In genomic region chr2:35298493-35298892, GRCh38 we compare ENCODE assay signal across 17 cellular contexts.
DNase-seq lines count a peak whose midpoint lies in the region; ATAC-seq and TF ChIP-seq lines count a peak whose summit lies in the region.
"Had no signal": no experiment of that assay in that cellular context is flagged by ENCODE, and none has a peak within 500 bp of the region (broad histone marks: within the 10 kb centered on the region; RNA-seq: fewer than 3 reads in every experiment).

No MANE protein-coding gene starts in this region.

- no peak overlapping the region for H3K27ac Mint-ChIP-seq in activated CD8-positive, alpha-beta T cell treated with anti-CD3 and anti-CD28 coated beads for 36 hours
- H3K27ac Mint-ChIP-seq: CD8-positive, alpha-beta T cell; nephron progenitor cell; T-helper 2 cell treated with Interferon-gamma antibody and Interleukin-4, amounts not matched to agents 5 μg/mL and 100 μg/mL, for 36 hours had no signal

- intact Hi-C loops in cardiac septum (cut with DNase I) (no loop called here), Right ventricle myocardium inferior (cut with DNase I) (no loop called here), left ventricle myocardium superior (cut with micrococcal nuclease) (no loop called here)
- intact Hi-C loops in activated CD8-positive, alpha-beta T cell treated with anti-CD3 and anti-CD28 coated beads for 36 hours (cut with micrococcal nuclease), result no loop called here

- TF ChIP-seq CTCF in activated CD8-positive, alpha-beta T cell treated with anti-CD3 and anti-CD28 coated beads for 36 hours (IDR thresholded peaks at IDR 0.05), result no peak

- no peaks in the 10 kb centered on the region for H3K27me3 Mint-ChIP-seq in activated CD8-positive, alpha-beta T cell treated with anti-CD3 and anti-CD28 coated beads for 36 hours

- POLR2A ChIA-PET in activated CD8-positive, alpha-beta T cell treated with anti-CD3 and anti-CD28 coated beads for 36 hours (lab: Charles Lee), result no interaction called here

- H3K4me3 Mint-ChIP-seq in activated CD8-positive, alpha-beta T cell treated with anti-CD3 and anti-CD28 coated beads for 36 hours, result no peak overlapping the region
- H3K4me3 Mint-ChIP-seq: CD8-positive, alpha-beta T cell; nephron progenitor cell; T-helper 2 cell treated with Interferon-gamma antibody and Interleukin-4, amounts not matched to agents 5 μg/mL and 100 μg/mL, for 36 hours had no signal

- peaks cover 6% of the 10 kb centered on the region for H3K9me3 Mint-ChIP-seq in activated CD8-positive, alpha-beta T cell treated with anti-CD3 and anti-CD28 coated beads for 36 hours
- H3K9me3 Mint-ChIP-seq: nephron progenitor cell had no signal

- ATAC-seq in Right ventricle myocardium inferior, result no peak
- ATAC-seq in left ventricle myocardium superior, result peak; percentile 39
- no peak for ATAC-seq in activated CD8-positive, alpha-beta T cell treated with anti-CD3 and anti-CD28 coated beads for 36 hours
- ATAC-seq: CD8-positive, alpha-beta T cell had no signal

- H3K36me3 Mint-ChIP-seq in activated CD8-positive, alpha-beta T cell treated with anti-CD3 and anti-CD28 coated beads for 36 hours (ENCODE audit: low read depth), result no peaks in the 10 kb centered on the region
- H3K36me3 Mint-ChIP-seq: CD8-positive, alpha-beta T cell had no signal

- peak; percentile 56 for DNase-seq in cardiac septum (ENCODE audit: low spot score)
- DNase-seq in Right ventricle myocardium inferior (ENCODE audit: missing footprints), result no peak
- DNase-seq in brain pericyte (ENCODE audit: low read depth, low spot score), result peak; percentile 22
- DNase-seq in left ventricle myocardium superior, result no peak
- DNase-seq in ureter (ENCODE audit: low spot score), result peak; percentile 60
- no peak for DNase-seq in activated CD8-positive, alpha-beta T cell treated with anti-CD3 and anti-CD28 coated beads for 36 hours
- DNase-seq in Ammon's horn (ENCODE audit: low spot score), result no peak
- no peak for DNase-seq in NCI-H526 (lab: John Stamatoyannopoulos, UW)
- DNase-seq: 8988T; activated gamma-delta T cell treated with Interleukin-2 at 50 U/mL for 16 hours; CD8-positive, alpha-beta T cell; colonic mucosa; foreskin fibroblast; nephron progenitor cell; PC-9; testis had no signal

- CTCF ChIA-PET in activated CD8-positive, alpha-beta T cell treated with anti-CD3 and anti-CD28 coated beads for 36 hours (lab: Charles Lee), result interaction anchor here (1.7 kb wide), 1 partner anchor 113 kb away, joined by 4 read pairs; no protein-coding TSS in a partner anchor

- H3K4me1 Mint-ChIP-seq in activated CD8-positive, alpha-beta T cell treated with anti-CD3 and anti-CD28 coated beads for 36 hours (ENCODE audit: low read depth), result no peaks in the 10 kb centered on the region
- H3K4me1 Mint-ChIP-seq: nephron progenitor cell had no signal

Comparison
In these comparisons a context has a peak if more than half of its experiments do, and no peak if none do; other contexts are left out.
1. DNase-seq: peak in cardiac septum (single experiment), brain pericyte (single experiment) and ureter (single experiment); none in Right ventricle myocardium inferior (single experiment), left ventricle myocardium superior (single experiment), activated CD8-positive, alpha-beta T cell treated with anti-CD3 and anti-CD28 coated beads for 36 hours (single experiment), Ammon's horn (single experiment) and NCI-H526 (0 of 2).